In the genomic region with DNA sequence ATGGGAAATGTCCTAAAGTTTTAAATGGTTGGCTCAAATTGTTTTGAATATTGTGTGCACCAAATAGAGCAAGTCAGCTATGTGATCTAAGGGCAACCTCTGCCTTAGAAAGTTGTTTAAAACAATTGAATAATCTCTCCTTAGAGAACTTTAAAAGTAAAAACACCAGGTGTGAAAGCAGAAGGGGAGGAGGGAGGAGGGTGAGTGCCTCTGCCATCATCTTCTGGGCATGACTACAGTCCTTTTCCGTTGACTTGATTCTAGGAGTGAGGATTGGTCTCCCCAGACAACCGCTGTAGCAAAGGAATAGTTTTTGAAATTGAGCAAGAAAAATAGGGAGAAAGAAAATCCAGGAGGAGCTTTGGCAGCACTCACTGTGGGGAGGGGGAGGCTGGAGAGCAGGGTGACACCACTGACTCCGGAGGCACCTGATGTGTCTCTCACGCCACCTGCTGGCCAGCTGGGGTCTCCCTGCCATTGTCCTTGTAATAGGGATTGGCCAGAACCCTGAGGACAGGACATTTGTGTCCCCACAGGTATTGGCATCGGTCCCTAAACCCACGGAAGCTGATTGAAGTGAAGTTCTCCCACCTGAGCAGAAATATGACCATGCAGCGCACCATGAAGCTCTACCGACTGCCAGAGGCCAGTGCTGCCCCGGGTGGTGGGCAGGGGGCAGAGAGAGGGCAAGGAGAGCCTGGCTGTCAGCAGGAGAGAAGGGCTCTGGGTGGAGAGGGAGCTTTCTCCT, we compare ENCODE assay signal across 8 cellular contexts. TPM values are rescaled to one million over a fixed set of nuclear protein-coding genes. Genes with fewer than 3 reads are reported as not detected.
DNase-seq lines count a peak whose midpoint lies in the region; ATAC-seq and TF ChIP-seq lines count a peak whose summit lies in the region.

No MANE protein-coding gene starts in this region.

- peaks cover 7% of the 10 kb centered on the region for H3K4me1 Mint-ChIP-seq in CD4-positive, alpha-beta T cell (ENCODE audit: low read depth)

- H3K27me3 Mint-ChIP-seq in CD4-positive, alpha-beta T cell, result no peaks in the 10 kb centered on the region

- H3K27ac ChIP-seq in CD4-positive, alpha-beta T cell (ENCODE audit: low read depth, low read length), result no peak overlapping the region
- peak overlapping the region; percentile 16 for H3K27ac ChIP-seq in muscle layer of colon (ENCODE audit: low read depth, low read length)

- peaks cover 21% of the 10 kb centered on the region for H3K4me1 ChIP-seq in muscle layer of colon (ENCODE audit: insufficient read depth, low read length)

- POLR2A ChIA-PET in CD4-positive, alpha-beta T cell (lab: Charles Lee), result interaction anchor here (0.7 kb wide), 2 partner anchors 48 to 51 kb away, joined by 3 read pairs; no protein-coding TSS in a partner anchor

- intact Hi-C loops in CD4-positive, alpha-beta T cell (cut with DNase I, micrococcal nuclease), result loop anchor here (1.0 to 5.0 kb wide), 3 partner anchors 77 to 324 kb away; no protein-coding TSS in a partner anchor

- CTCF ChIA-PET in CD4-positive, alpha-beta T cell (lab: Charles Lee), result interaction anchor here (0.6 to 1.7 kb wide), 11 partner anchors 10 to 324 kb away, joined by 3 to 7 read pairs (median 4); no protein-coding TSS in a partner anchor

- H3K4me3 Mint-ChIP-seq in CD4-positive, alpha-beta T cell, result no peak overlapping the region

- H3K36me3 Mint-ChIP-seq in CD4-positive, alpha-beta T cell (ENCODE audit: low read depth), result peaks cover 78% of the 10 kb centered on the region

- no peaks in the 10 kb centered on the region for H3K27me3 ChIP-seq in CD4-positive, alpha-beta T cell (ENCODE audit: control insufficient read depth, insufficient read depth, low read length)
- no peaks in the 10 kb centered on the region for H3K27me3 ChIP-seq in muscle layer of colon (ENCODE audit: control insufficient read depth in 1 of 2, insufficient read depth in 2 of 2, low read length in 2 of 2)

- peak; percentile 90 for ATAC-seq in CD4-positive, alpha-beta T cell (ENCODE audit: poor library complexity)
- no peak for ATAC-seq in GM21367 (IDR thresholded peaks at IDR 0.05; ENCODE audit: unreplicated experiment)

- peak; percentile 61 to 79 (median 68) for DNase-seq in CD4-positive, alpha-beta T cell
- DNase-seq in HT1080 (ENCODE audit: low read depth), result peak; percentile 62
- DNase-seq in NOMO-1 treated with dmso at 0.1 percent for 144 hours (lab: John Stamatoyannopoulos, UW; ENCODE audit: unreplicated experiment), result peak; percentile 6
- DNase-seq in activated T-cell treated with anti-CD3 and anti-CD28 coated beads for 24 hours (ENCODE audit: low read depth), result peak; percentile 55
- peak; percentile 84 for DNase-seq in epithelial cell of esophagus (ENCODE audit: low read depth)
- DNase-seq in stimulated activated CD8-positive, alpha-beta memory T cell treated with anti-CD3 and anti-CD28 coated beads, Interleukin-4, amount 100 ng/mL, for 48 hours, result peak; percentile 85

- no peak overlapping the region for H3K27ac Mint-ChIP-seq in CD4-positive, alpha-beta T cell

- H3K4me3 ChIP-seq in epithelial cell of esophagus (ENCODE audit: low read length) (no peak overlapping the region), muscle layer of colon (ENCODE audit: low read depth in 1 of 2, low read length in 2 of 2) (no peak overlapping the region)

- H3K36me3 ChIP-seq in muscle layer of colon (ENCODE audit: insufficient read depth, low read length), result peaks cover 80% of the 10 kb centered on the region

- no peaks in the 10 kb centered on the region for H3K9me3 Mint-ChIP-seq in CD4-positive, alpha-beta T cell

- H3K9me3 ChIP-seq in CD4-positive, alpha-beta T cell (ENCODE audit: control insufficient read depth, low read length), result no peaks in the 10 kb centered on the region
- H3K9me3 ChIP-seq in muscle layer of colon (ENCODE audit: low read length), result no peaks in the 10 kb centered on the region

- no peak overlapping the region for H3K9ac ChIP-seq in muscle layer of colon (ENCODE audit: low read length)

- peak; percentile 91 for TF ChIP-seq CTCF in CD4-positive, alpha-beta T cell (IDR thresholded peaks at IDR 0.05)
- peak; percentile 90 for TF ChIP-seq CTCF in epithelial cell of esophagus (IDR thresholded peaks at IDR 0.05; ENCODE audit: insufficient read depth, low read depth, low read length, missing control alignments)

RNA-seq across cellular contexts. Expression of a gene that starts 33.3 kb away (rescaled TPM):
- total RNA-seq in CD4-positive, alpha-beta T cell, result 1 to 10 TPM; 1.8 to 2.4 TPM
- total RNA-seq in HT1080 (2014; rRNA removed; shearing (Covaris generic)), result 56.2 and 63.9 TPM in 2 replicates
- 72.3 and 229 TPM in 2 replicates for polyA plus RNA-seq in HT1080 (2015; cell fraction: cytosol; rRNA removed)
- polyA plus RNA-seq in HT1080 (2015; cell fraction: nucleus; rRNA removed), result 40.1 and 50.9 TPM in 2 replicates

RNA-seq across cellular contexts. Expression of a gene that starts 36.4 kb away (rescaled TPM):
- 10 to 100 TPM; 24.8 to 26.3 TPM for total RNA-seq in CD4-positive, alpha-beta T cell
- total RNA-seq in HT1080 (2014; rRNA removed; shearing (Covaris generic)), result 3.4 and 3.5 TPM in 2 replicates
- 5.4 and 6.3 TPM in 2 replicates for polyA plus RNA-seq in HT1080 (2015; cell fraction: cytosol; rRNA removed)
- polyA plus RNA-seq in HT1080 (2015; cell fraction: nucleus; rRNA removed), result 18.7 and 25.0 TPM in 2 replicates

RNA-seq across cellular contexts. Expression of a gene that starts 37.9 kb away (rescaled TPM):
- 10 to 100 TPM; 61.1 to 62.2 TPM for total RNA-seq in CD4-positive, alpha-beta T cell
- total RNA-seq in HT1080 (2014; rRNA removed; shearing (Covaris generic)), result 85.7 and 113 TPM in 2 replicates
- 65.1 and 86.9 TPM in 2 replicates for polyA plus RNA-seq in HT1080 (2015; cell fraction: cytosol; rRNA removed)
- 96.3 and 119 TPM in 2 replicates for polyA plus RNA-seq in HT1080 (2015; cell fraction: nucleus; rRNA removed)

RNA-seq across cellular contexts. Expression of a gene that starts 47.6 kb away (rescaled TPM):
- 10 to 100 TPM; 11.6 to 12.2 TPM for total RNA-seq in CD4-positive, alpha-beta T cell
- 20.8 and 23.1 TPM in 2 replicates for total RNA-seq in HT1080 (2014; rRNA removed; shearing (Covaris generic))
- polyA plus RNA-seq in HT1080 (2015; cell fraction: cytosol; rRNA removed), result 21.7 and 22.9 TPM in 2 replicates
- polyA plus RNA-seq in HT1080 (2015; cell fraction: nucleus; rRNA removed), result 25.6 and 29.7 TPM in 2 replicates

RNA-seq across cellular contexts. Expression of a gene that starts 49.2 kb away (rescaled TPM):
- 10 to 100 TPM; 50.5 to 50.9 TPM for total RNA-seq in CD4-positive, alpha-beta T cell
- 17.9 and 45.7 TPM in 2 replicates for total RNA-seq in HT1080 (2014; rRNA removed; shearing (Covaris generic))
- 31.1 and 31.4 TPM in 2 replicates for polyA plus RNA-seq in HT1080 (2015; cell fraction: cytosol; rRNA removed)
- 47.8 and 47.9 TPM in 2 replicates for polyA plus RNA-seq in HT1080 (2015; cell fraction: nucleus; rRNA removed)

Comparison
In these comparisons a context has a peak if more than half of its experiments do, and no peak if none do; other contexts are left out.
1. DNase-seq: peak in every context shown above with its lines; median percentile 85 in stimulated activated CD8-positive, alpha-beta memory T cell treated with anti-CD3 and anti-CD28 coated beads, Interleukin-4, amount 100 ng/mL, for 48 hours; 84 in epithelial cell of esophagus; 68 in CD4-positive, alpha-beta T cell; 62 in HT1080; 55 in activated T-cell treated with anti-CD3 and anti-CD28 coated beads for 24 hours; 6 in NOMO-1 treated with dmso at 0.1 percent for 144 hours.
2. RNA of a gene that starts 33.3 kb away (total RNA-seq): 56.2 to 63.9 TPM in HT1080; 1.8 to 2.4 TPM in CD4-positive, alpha-beta T cell; every median in the first group is over 10 times any median in the second.